ENCODE assay signal across 30 cellular contexts in genomic region chr15:74159773-74160172, GRCh38. TPM values are rescaled to one million over a fixed set of nuclear protein-coding genes. Genes with fewer than 3 reads are reported as not detected.
A peak's percentile ranks its signal among the peaks of the same experiment; 100 is the strongest.
DNase-seq lines count a peak whose midpoint lies in the region; ATAC-seq, FAIRE-seq and TF ChIP-seq lines count a peak whose summit lies in the region.
"Had no signal": no experiment of that assay in that cellular context is flagged by ENCODE, and none has a peak within 500 bp of the region (broad histone marks: within the 10 kb centered on the region; RNA-seq: fewer than 3 reads in every experiment).

No MANE protein-coding gene starts in this region.

- no TSS peak for BruUV-seq in GM12878 (replicated peaks; lab: Mats Ljungman, UMichigan)

- H3K27me3 Mint-ChIP-seq in activated CD4-positive, alpha-beta memory T cell treated with anti-CD3 and anti-CD28 coated beads, Interleukin-2, amount 10 ng/mL, durations not matched to agents 7 days and 5 days = peaks cover 15% of the 10 kb centered on the region
- peaks cover 17% of the 10 kb centered on the region for H3K27me3 Mint-ChIP-seq in activated CD4-positive, alpha-beta memory T cell treated with anti-CD3 and anti-CD28 coated beads for 36 hours

- H3K36me3 ChIP-seq in heart right ventricle (no peaks in the 10 kb centered on the region), GM12878 (ENCODE audit: control insufficient read depth in 2 of 2, insufficient read depth in 2 of 2, low read length in 1 of 2) (no peaks in the 10 kb centered on the region), body of pancreas (replicated peaks in 1 of 2; ENCODE audit: insufficient read depth in 1 of 2, low read depth in 2 of 2) (no peaks in the 10 kb centered on the region)

- TF ChIP-seq POLR2A in GM12878 (IDR thresholded peaks at IDR 0.05; ENCODE audit: low read depth, low read length) = no peak
- TF ChIP-seq POLR2A in body of pancreas (IDR thresholded peaks at IDR 0.05) = no peak

- POLR2A ChIA-PET in activated CD4-positive, alpha-beta memory T cell treated with anti-CD3 and anti-CD28 coated beads, Interleukin-2, amount 10 ng/mL, durations not matched to agents 7 days and 5 days (lab: Charles Lee) = interaction anchor here (0.6 kb wide), 1 partner anchor 64 kb away, joined by 3 read pairs; no protein-coding TSS in a partner anchor
- POLR2A ChIA-PET in activated CD4-positive, alpha-beta memory T cell treated with anti-CD3 and anti-CD28 coated beads for 36 hours (lab: Charles Lee) = no interaction called here
- POLR2A ChIA-PET in GM12878 (lab: Charles Lee) = no interaction called here

- WGBS in right cardiac atrium = 59% methylated on average over 1 of the region's 1 CpG
- 37 to 60% methylated on average over 1 of the region's 1 CpG for WGBS in heart right ventricle, 2 donors
- 96% methylated on average over 1 of the region's 1 CpG for WGBS in GM12878 (ENCODE audit: insufficient coverage, insufficient replicate concordance, low lambda C conversion rate, missing lambda C conversion rate)
- WGBS in body of pancreas, 2 donors = 87 to 95% methylated on average over 1 of the region's 1 CpG

- RAD21 ChIA-PET in GM12878 (lab: Charles Lee; ENCODE audit: unreplicated experiment) = no interaction called here

- H3K4me2 ChIP-seq in GM12878 (ENCODE audit: control insufficient read depth, insufficient read depth) = peak overlapping the region; percentile 64; the same call in 1 of the 2 replicates

- no peak overlapping the region for H3K27ac ChIP-seq in right cardiac atrium (ENCODE audit: low read length)
- peak overlapping the region in 1 of 10 donors; percentile 17 for H3K27ac ChIP-seq in heart right ventricle
- H3K27ac ChIP-seq in GM12878 (ENCODE audit: control insufficient read depth, insufficient read depth) = peak overlapping the region; percentile 58
- H3K27ac ChIP-seq in body of pancreas = no peak overlapping the region
- H3K27ac ChIP-seq: GM23248 had no signal

- no peak for TF ChIP-seq EP300 in GM12878 (IDR thresholded peaks at IDR 0.05; ENCODE audit: borderline replicate concordance in 1 of 2, control insufficient read depth in 1 of 2, low read depth in 2 of 2, low read length in 2 of 2)

- H2AFZ ChIP-seq in GM12878 (ENCODE audit: control insufficient read depth, low read depth, low read length) = no peak overlapping the region
- H2AFZ ChIP-seq: GM23248 had no signal

- no peak for DNase-seq in activated CD4-positive, alpha-beta memory T cell treated with anti-CD3 and anti-CD28 coated beads, Interleukin-2, amount 10 ng/mL, durations not matched to agents 7 days and 5 days
- no peak for DNase-seq in activated CD4-positive, alpha-beta memory T cell treated with anti-CD3 and anti-CD28 coated beads for 36 hours
- DNase-seq in right cardiac atrium = no peak
- no peak for DNase-seq in heart right ventricle
- no peak for DNase-seq in GM12878 (ENCODE audit: low read depth, low spot score)
- no peak for DNase-seq in NCI-H82 treated with DMSO at 0.1 percent for 48 hours (lab: John Stamatoyannopoulos, UW; ENCODE audit: unreplicated experiment)
- no peak for DNase-seq in body of pancreas
- DNase-seq: AML-193; C1 segment of cervical spinal cord; Calu3; CD8-positive, alpha-beta memory T cell; DMS153; GDM1; GM23248; H9; HFFc6; Karpas-422; MV-4-11; NCI-H1694; NCI-H2081; NCI-H510A treated with DMSO at 0.1 percent for 48 hours; NCI-H774; OCI-M1; Right ventricle myocardium superior had no signal

- H3K36me3 Mint-ChIP-seq in activated CD4-positive, alpha-beta memory T cell treated with anti-CD3 and anti-CD28 coated beads, Interleukin-2, amount 10 ng/mL, durations not matched to agents 7 days and 5 days (ENCODE audit: low read depth) = no peaks in the 10 kb centered on the region
- H3K36me3 Mint-ChIP-seq in activated CD4-positive, alpha-beta memory T cell treated with anti-CD3 and anti-CD28 coated beads for 36 hours = no peaks in the 10 kb centered on the region
- H3K36me3 Mint-ChIP-seq: CD8-positive, alpha-beta memory T cell had no signal

- H3K4me3 ChIP-seq in right cardiac atrium (ENCODE audit: low read length) (no peak overlapping the region), heart right ventricle (no peak overlapping the region), GM12878 (no peak overlapping the region), body of pancreas (no peak overlapping the region)
- H3K4me3 ChIP-seq: GM23248 had no signal

- H3K4me3 Mint-ChIP-seq in activated CD4-positive, alpha-beta memory T cell treated with anti-CD3 and anti-CD28 coated beads, Interleukin-2, amount 10 ng/mL, durations not matched to agents 7 days and 5 days = no peak overlapping the region
- no peak overlapping the region for H3K4me3 Mint-ChIP-seq in activated CD4-positive, alpha-beta memory T cell treated with anti-CD3 and anti-CD28 coated beads for 36 hours
- H3K4me3 Mint-ChIP-seq: CD8-positive, alpha-beta memory T cell; H9; HFFc6 had no signal

- no peaks in the 10 kb centered on the region for H4K20me1 ChIP-seq in GM12878 (ENCODE audit: control insufficient read depth, insufficient read depth)

- peaks cover 20% of the 10 kb centered on the region for H3K4me1 ChIP-seq in right cardiac atrium (ENCODE audit: control insufficient read depth, insufficient read depth, low read length)
- peaks cover 15 to 51% (median 34%) of the 10 kb centered on the region in 9 donors for H3K4me1 ChIP-seq in heart right ventricle
- peaks cover 33% of the 10 kb centered on the region for H3K4me1 ChIP-seq in GM12878 (ENCODE audit: control insufficient read depth, insufficient read depth, low read length)
- no peaks in the 10 kb centered on the region for H3K4me1 ChIP-seq in body of pancreas

- CTCF ChIA-PET in activated CD4-positive, alpha-beta memory T cell treated with anti-CD3 and anti-CD28 coated beads, Interleukin-2, amount 10 ng/mL, durations not matched to agents 7 days and 5 days (lab: Charles Lee) = no interaction called here
- CTCF ChIA-PET in activated CD4-positive, alpha-beta memory T cell treated with anti-CD3 and anti-CD28 coated beads for 36 hours (lab: Charles Lee) = no interaction called here
- CTCF ChIA-PET in GM12878 (lab: Yijun Ruan, JAX) = no interaction called here

- no peaks in the 10 kb centered on the region for H3K9me3 Mint-ChIP-seq in activated CD4-positive, alpha-beta memory T cell treated with anti-CD3 and anti-CD28 coated beads, Interleukin-2, amount 10 ng/mL, durations not matched to agents 7 days and 5 days
- H3K9me3 Mint-ChIP-seq in activated CD4-positive, alpha-beta memory T cell treated with anti-CD3 and anti-CD28 coated beads for 36 hours = peaks cover 2% of the 10 kb centered on the region
- H3K9me3 Mint-ChIP-seq: HFFc6 had no signal

- no peaks in the 10 kb centered on the region for H3K9me3 ChIP-seq in right cardiac atrium (ENCODE audit: control insufficient read depth, low read length)
- H3K9me3 ChIP-seq in heart right ventricle = no peaks in the 10 kb centered on the region
- no peaks in the 10 kb centered on the region for H3K9me3 ChIP-seq in GM12878 (replicated peaks; ENCODE audit: control insufficient read depth, insufficient read depth, low read length)
- no peaks in the 10 kb centered on the region for H3K9me3 ChIP-seq in body of pancreas

- intact Hi-C loops in activated CD4-positive, alpha-beta memory T cell treated with anti-CD3 and anti-CD28 coated beads for 36 hours (cut with micrococcal nuclease) = no loop called here
- intact Hi-C loops in right cardiac atrium (cut with DNase I) (loop anchor here in 2 of 4 donors (5.0 to 10.0 kb wide), 2 partner anchors 75 to 93 kb away; partner anchors contain the start of gene CCDC33 (in 1 of the 2)), heart right ventricle (cut with DNase I) (loop anchor here in 1 of 10 donors (10.0 kb wide), 1 partner anchor 85 kb away; no protein-coding TSS in a partner anchor), GM12878 (cut with micrococcal nuclease; ENCODE audit: unreplicated experiment) (no loop called here), body of pancreas (cut with DNase I) (no loop called here)

- no peak overlapping the region for H3K9ac ChIP-seq in GM12878 (ENCODE audit: control insufficient read depth, insufficient read depth, low read length)
- H3K9ac ChIP-seq: GM23248 had no signal

- H3K79me2 ChIP-seq in GM12878 (ENCODE audit: control insufficient read depth, insufficient read depth, low read length) = no peaks in the 10 kb centered on the region

- peaks cover 42% of the 10 kb centered on the region for H3K4me1 Mint-ChIP-seq in activated CD4-positive, alpha-beta memory T cell treated with anti-CD3 and anti-CD28 coated beads, Interleukin-2, amount 10 ng/mL, durations not matched to agents 7 days and 5 days
- H3K4me1 Mint-ChIP-seq in activated CD4-positive, alpha-beta memory T cell treated with anti-CD3 and anti-CD28 coated beads for 36 hours (ENCODE audit: low read depth) = peaks cover 19% of the 10 kb centered on the region

- SMC1A ChIA-PET in GM12878 (lab: Charles Lee; ENCODE audit: uncharacterized antibody, unreplicated experiment) = interaction anchor here (0.8 kb wide), 1 partner anchor 36 kb away, joined by 4 read pairs; no protein-coding TSS in a partner anchor

- no peak for TF ChIP-seq CTCF in heart right ventricle (IDR thresholded peaks at IDR 0.05)
- no peak for TF ChIP-seq CTCF in GM12878 (IDR thresholded peaks at IDR 0.05 in 2 of 3, conservative IDR thresholded peaks at IDR 0.05 in 1 of 3; ENCODE audit: control insufficient read depth in 2 of 3, extremely low read depth in 1 of 3, insufficient read depth in 1 of 3, low read depth in 3 of 3, low read length in 3 of 3)
- TF ChIP-seq CTCF in body of pancreas (IDR thresholded peaks at IDR 0.05) = no peak

- H3K27ac Mint-ChIP-seq in activated CD4-positive, alpha-beta memory T cell treated with anti-CD3 and anti-CD28 coated beads, Interleukin-2, amount 10 ng/mL, durations not matched to agents 7 days and 5 days = peak overlapping the region; percentile 58
- H3K27ac Mint-ChIP-seq in activated CD4-positive, alpha-beta memory T cell treated with anti-CD3 and anti-CD28 coated beads for 36 hours = no peak overlapping the region
- H3K27ac Mint-ChIP-seq: CD8-positive, alpha-beta memory T cell; H9; HFFc6 had no signal

- ATAC-seq in right cardiac atrium (peak; percentile 25 to 46), heart right ventricle (no peak), GM12878 (no peak; the same call in 2 of the 3 replicates), GM21737 (IDR thresholded peaks at IDR 0.05; ENCODE audit: unreplicated experiment) (no peak), body of pancreas (no peak)

- in situ Hi-C loops in GM12878 (cut with MboI) = no loop called here

- no peak for FAIRE-seq in GM12878 (lab: Jason Lieb, UNC)
- FAIRE-seq: RCC 7860 had no signal

- TF ChIP-seq RAD21 in GM12878 (IDR thresholded peaks at IDR 0.05; ENCODE audit: insufficient read depth, low read depth, low read length) = no peak

- H3K27me3 ChIP-seq in right cardiac atrium (ENCODE audit: control insufficient read depth, insufficient read depth) = no peaks in the 10 kb centered on the region
- H3K27me3 ChIP-seq in heart right ventricle = no peaks in the 10 kb centered on the region
- H3K27me3 ChIP-seq in GM12878 (replicated peaks in 1 of 2; ENCODE audit: control insufficient read depth in 2 of 2, insufficient read depth in 2 of 2, low read length in 1 of 2) = no peaks in the 10 kb centered on the region
- no peaks in the 10 kb centered on the region for H3K27me3 ChIP-seq in body of pancreas

RNA-seq across cellular contexts. Expression of gene ISLR, which starts 13.7 kb away (rescaled TPM):
- total RNA-seq in activated CD4-positive, alpha-beta memory T cell treated with anti-CD3 and anti-CD28 coated beads, Interleukin-2, amount 10 ng/mL, durations not matched to agents 7 days and 5 days = not detected
- total RNA-seq in activated CD4-positive, alpha-beta memory T cell treated with anti-CD3 and anti-CD28 coated beads for 36 hours = not detected
- total RNA-seq in right cardiac atrium (10 to 100 TPM; 21.6 to 33.5 (median 24.7) TPM), heart right ventricle (10 to 100 TPM in 9 of 10 donors, 1 to 10 TPM in 1; 9.1 to 19.7 (median 14.1) TPM), GM12878 (2014; rRNA removed) (0.62 and 1.1 TPM in 2 replicates), GM12878 (2014; rRNA removed; fragmentation: Illumina TruSeq; extraction: Trizol) (0.28 and 0.45 TPM in 2 replicates), GM12878 (2021) (1.3 and 1.7 TPM in 2 replicates), body of pancreas (10 to 100 TPM; 10.5 to 15.8 TPM)
- polyA plus RNA-seq in right cardiac atrium (29.5 TPM), heart right ventricle (10 to 100 TPM in 1 of 2 donors, 1 to 10 TPM in 1; 8.8 to 12.2 TPM), GM12878 (2011; rRNA removed) (0.03 TPM in 1 of 2 replicates, not detected in the other), GM12878 (2014; fragmentation: Illumina TruSeq; extraction: Trizol) (0.16 and 0.46 TPM in 2 replicates), GM12878 (2014; fragmentation: Nextera tagmentation; extraction: Ambion mirVana) (under 1 TPM; 0.05 to 0.13 TPM), GM12878 (2014; rRNA removed) (0.92 and 1.1 TPM in 2 replicates), GM12878 (2016; fragmentation: Nextera tagmentation; extraction: Ambion mirVana) (1 to 10 TPM in 1 of 2 experiments, under 1 TPM in 1; 0.91 to 1.8 TPM)
- total RNA-seq in GM12878 (2013; cell fraction: nucleolus; rRNA removed) = not detected in 2 replicates
- polyA plus RNA-seq in GM12878 (2011; ENCODE audit: low read depth) = 0.29 TPM
- polyA plus RNA-seq in GM12878 (2011; cell fraction: cytosol; rRNA removed) = 0.03 and 0.09 TPM in 2 replicates
- 0.16 TPM in 1 of 2 replicates, not detected in the other for polyA plus RNA-seq in GM12878 (2011; cell fraction: nucleus; rRNA removed)
- 0.53 and 0.81 TPM in 2 replicates for polyA plus RNA-seq in GM12878 (2012)
- polyA minus RNA-seq in GM12878 (2011; rRNA and poly(A)+ RNA removed) = not detected in 2 replicates
- polyA minus RNA-seq in GM12878 (2011; cell fraction: cytosol; rRNA and poly(A)+ RNA removed) = not detected in 2 replicates
- not detected in 2 replicates for polyA minus RNA-seq in GM12878 (2011; cell fraction: nucleus; rRNA and poly(A)+ RNA removed)
- total RNA-seq: Calu3; CD8-positive, alpha-beta memory T cell; M059J; SK-MEL-5 had no signal
- polyA plus RNA-seq: CD8-positive, alpha-beta memory T cell had no signal

RNA-seq across cellular contexts. Expression of gene ISLR2, which starts 29.4 kb away (rescaled TPM):
- total RNA-seq in activated CD4-positive, alpha-beta memory T cell treated with anti-CD3 and anti-CD28 coated beads, Interleukin-2, amount 10 ng/mL, durations not matched to agents 7 days and 5 days = under 1 TPM in 1 of 2 experiments, not detected in 1; 0.08 TPM
- total RNA-seq in activated CD4-positive, alpha-beta memory T cell treated with anti-CD3 and anti-CD28 coated beads for 36 hours = not detected
- total RNA-seq in right cardiac atrium (1 to 10 TPM in 2 of 4 donors, under 1 TPM in 2; 0.71 to 2.8 (median 1.7) TPM), heart right ventricle (1 to 10 TPM; 1.2 to 8.7 (median 2.2) TPM), GM12878 (2014; rRNA removed) (0.06 and 0.16 TPM in 2 replicates), GM12878 (2014; rRNA removed; fragmentation: Illumina TruSeq; extraction: Trizol) (0.04 TPM in 1 of 2 replicates, not detected in the other), GM12878 (2021) (0.21 and 0.37 TPM in 2 replicates), body of pancreas (not detected)
- polyA plus RNA-seq in right cardiac atrium (2.1 TPM), heart right ventricle (1 to 10 TPM; 3.9 to 5.6 TPM), GM12878 (2011; rRNA removed) (not detected in 2 replicates), GM12878 (2014; fragmentation: Illumina TruSeq; extraction: Trizol) (0.09 TPM in 1 of 2 replicates, not detected in the other), GM12878 (2014; fragmentation: Nextera tagmentation; extraction: Ambion mirVana) (not detected), GM12878 (2014; rRNA removed) (0.10 and 0.30 TPM in 2 replicates), GM12878 (2016; fragmentation: Nextera tagmentation; extraction: Ambion mirVana) (under 1 TPM in 1 of 2 experiments, not detected in 1; 0.05 TPM)
- total RNA-seq in GM12878 (2013; cell fraction: nucleolus; rRNA removed) = 0.08 TPM in 1 of 2 replicates, not detected in the other
- polyA plus RNA-seq in GM12878 (2011; ENCODE audit: low read depth) = 0.07 TPM
- polyA plus RNA-seq in GM12878 (2011; cell fraction: cytosol; rRNA removed) = 0.03 and 0.13 TPM in 2 replicates
- 0.33 and 0.37 TPM in 2 replicates for polyA plus RNA-seq in GM12878 (2011; cell fraction: nucleus; rRNA removed)
- polyA plus RNA-seq in GM12878 (2012) = 0.24 and 0.32 TPM in 2 replicates
- not detected in 2 replicates for polyA minus RNA-seq in GM12878 (2011; rRNA and poly(A)+ RNA removed)
- not detected in 2 replicates for polyA minus RNA-seq in GM12878 (2011; cell fraction: cytosol; rRNA and poly(A)+ RNA removed)
- polyA minus RNA-seq in GM12878 (2011; cell fraction: nucleus; rRNA and poly(A)+ RNA removed) = not detected in 2 replicates
- total RNA-seq: A172; Calu3; CD8-positive, alpha-beta memory T cell; GM23248; SK-MEL-5 had no signal
- polyA plus RNA-seq: AG04450; CD8-positive, alpha-beta memory T cell had no signal

RNA-seq across cellular contexts. Expression of gene STRA6, which starts 42.8 kb away (rescaled TPM):
- total RNA-seq in activated CD4-positive, alpha-beta memory T cell treated with anti-CD3 and anti-CD28 coated beads, Interleukin-2, amount 10 ng/mL, durations not matched to agents 7 days and 5 days = not detected
- not detected for total RNA-seq in activated CD4-positive, alpha-beta memory T cell treated with anti-CD3 and anti-CD28 coated beads for 36 hours
- total RNA-seq in right cardiac atrium (under 1 TPM; 0.20 to 0.58 (median 0.37) TPM), heart right ventricle (under 1 TPM in 2 of 10 donors, not detected in 8; 0.13 to 0.21 TPM), GM12878 (2014; rRNA removed) (6.9 and 7.1 TPM in 2 replicates), GM12878 (2014; rRNA removed; fragmentation: Illumina TruSeq; extraction: Trizol) (4.1 and 4.4 TPM in 2 replicates), GM12878 (2021) (9.7 and 10.0 TPM in 2 replicates), body of pancreas (not detected)
- polyA plus RNA-seq in right cardiac atrium (0.25 TPM), heart right ventricle (under 1 TPM; 0.03 to 0.15 TPM), GM12878 (2011; rRNA removed) (0.39 and 1.3 TPM in 2 replicates), GM12878 (2014; fragmentation: Illumina TruSeq; extraction: Trizol) (2.4 and 4.2 TPM in 2 replicates), GM12878 (2014; fragmentation: Nextera tagmentation; extraction: Ambion mirVana) (under 1 TPM; 0.31 to 0.62 TPM), GM12878 (2014; rRNA removed) (8.8 and 10.8 TPM in 2 replicates), GM12878 (2016; fragmentation: Nextera tagmentation; extraction: Ambion mirVana) (10 to 100 TPM in 1 of 2 experiments, 1 to 10 TPM in 1; 8.8 to 10.4 TPM)
- 4.4 and 6.9 TPM in 2 replicates for total RNA-seq in GM12878 (2013; cell fraction: nucleolus; rRNA removed)
- polyA plus RNA-seq in GM12878 (2011; ENCODE audit: low read depth) = 1.2 TPM
- polyA plus RNA-seq in GM12878 (2011; cell fraction: cytosol; rRNA removed) = 0.84 and 1.4 TPM in 2 replicates
- polyA plus RNA-seq in GM12878 (2011; cell fraction: nucleus; rRNA removed) = 8.0 and 8.7 TPM in 2 replicates
- 2.5 and 2.9 TPM in 2 replicates for polyA plus RNA-seq in GM12878 (2012)
- polyA minus RNA-seq in GM12878 (2011; rRNA and poly(A)+ RNA removed) = 0.82 and 0.95 TPM in 2 replicates
- polyA minus RNA-seq in GM12878 (2011; cell fraction: cytosol; rRNA and poly(A)+ RNA removed) = 0.52 TPM in 1 of 2 replicates, not detected in the other
- polyA minus RNA-seq in GM12878 (2011; cell fraction: nucleus; rRNA and poly(A)+ RNA removed) = 3.3 and 4.2 TPM in 2 replicates
- total RNA-seq: CD8-positive, alpha-beta memory T cell; GM23248; Right ventricle myocardium superior; SK-MEL-5 had no signal
- polyA plus RNA-seq: CD8-positive, alpha-beta memory T cell; GM23248 had no signal

Comparison
In these comparisons a context has a peak if more than half of its experiments do, and no peak if none do; other contexts are left out.
1. ATAC-seq: peak in right cardiac atrium (2 of 2); none in heart right ventricle (0 of 8), GM12878 (single experiment), GM21737 (single experiment) and body of pancreas (single experiment).